In the genomic region with DNA sequence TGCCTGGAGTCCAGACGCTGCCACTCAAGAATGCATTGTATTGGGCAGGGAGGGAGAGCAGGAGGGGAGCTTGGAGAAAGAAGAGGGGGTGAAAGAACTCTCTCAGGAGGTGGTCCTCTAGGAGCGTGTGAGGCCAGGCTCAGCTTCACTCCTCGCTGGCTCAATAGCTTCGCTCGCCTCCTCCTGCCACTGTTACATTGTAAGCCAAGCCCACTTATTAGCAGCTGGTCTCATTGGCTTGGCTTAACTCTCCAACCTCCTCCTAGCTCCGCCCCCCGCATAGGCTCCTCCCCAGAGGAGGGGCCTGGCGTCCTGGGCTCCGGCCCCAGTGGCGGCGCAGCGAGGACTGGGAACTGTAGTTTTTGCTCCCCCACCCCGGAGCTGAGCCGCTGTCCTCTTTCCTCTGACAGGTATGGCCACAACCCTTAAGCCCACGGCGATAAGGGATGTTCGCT, we compare ENCODE assay signal across 8 cellular contexts. TPM values are rescaled to one million over a fixed set of nuclear protein-coding genes. Genes with fewer than 3 reads are reported as not detected.
A peak's percentile ranks its signal among the peaks of the same experiment; 100 is the strongest.
DNase-seq lines count a peak whose midpoint lies in the region; ATAC-seq and TF ChIP-seq lines count a peak whose summit lies in the region.

A gene (minus strand): TSS at position 165 of the 455 bp plus-strand sequence. CDS start 317 bp downstream, outside the sequence.

- 4% methylated on average over 17 of the region's 17 CpGs for WGBS in liver

- CTCF ChIA-PET in activated CD4-positive, alpha-beta T cell treated with anti-CD3 and anti-CD28 coated beads, Interleukin-2, amount 10 ng/mL, durations not matched to agents 7 days and 5 days (lab: Charles Lee) = interaction anchor here (0.9 to 1.7 kb wide), 3 partner anchors 17 to 188 kb away, joined by 3 to 4 read pairs (median 3); a partner anchor contains a TSS

- H3K4me3 ChIP-seq in AG10803 (ENCODE audit: low read length) (peak within 1 kb of the TSS; percentile 43), dorsolateral prefrontal cortex (peak within 1 kb of the TSS; percentile 40 to 81 (median 66)), liver (ENCODE audit: low read depth in 1 of 3, low read length in 3 of 3) (peak within 1 kb of the TSS in 1 of 3 donors; percentile 15)

- TF ChIP-seq POLR2A in GM19193 (IDR thresholded peaks at IDR 0.05; ENCODE audit: extremely low read depth, insufficient read depth, insufficient read length) = peak; percentile 93

- H3K27me3 ChIP-seq in dorsolateral prefrontal cortex (no peaks in the 10 kb centered on the region), liver (ENCODE audit: control insufficient read depth in 4 of 4, insufficient read depth in 4 of 4, low read length in 3 of 4) (peaks cover 0 to 5% (median 2%) of the 10 kb centered on the region in 4 donors)

- POLR2A ChIA-PET in activated CD4-positive, alpha-beta T cell treated with anti-CD3 and anti-CD28 coated beads, Interleukin-2, amount 10 ng/mL, durations not matched to agents 7 days and 5 days (lab: Charles Lee) = no interaction called here

- no peaks in the 10 kb centered on the region for H3K36me3 Mint-ChIP-seq in activated CD4-positive, alpha-beta T cell treated with anti-CD3 and anti-CD28 coated beads, Interleukin-2, amount 10 ng/mL, durations not matched to agents 7 days and 5 days (ENCODE audit: low read depth)

- H3K4me1 Mint-ChIP-seq in activated CD4-positive, alpha-beta T cell treated with anti-CD3 and anti-CD28 coated beads, Interleukin-2, amount 10 ng/mL, durations not matched to agents 7 days and 5 days = peaks cover 28% of the 10 kb centered on the region

- no peak for TF ChIP-seq CTCF in AG10803 (conservative IDR thresholded peaks at IDR 0.05; ENCODE audit: low read length)
- TF ChIP-seq CTCF in dorsolateral prefrontal cortex (IDR thresholded peaks at IDR 0.05 in 54 of 56, conservative IDR thresholded peaks at IDR 0.05 in 2 of 56; ENCODE audit: low read depth in 1 of 56, partially characterized antibody in 56 of 56) = peak in 42 of 56 donors; percentile 12 to 66 (median 36)
- TF ChIP-seq CTCF in liver (IDR thresholded peaks at IDR 0.05; ENCODE audit: low read depth, low read length, missing input control) = no peak

- H3K9me3 Mint-ChIP-seq in activated CD4-positive, alpha-beta T cell treated with anti-CD3 and anti-CD28 coated beads, Interleukin-2, amount 10 ng/mL, durations not matched to agents 7 days and 5 days = no peaks in the 10 kb centered on the region

- TF ChIP-seq RAD21 in liver (IDR thresholded peaks at IDR 0.05) = peak in 1 of 2 donors; percentile 59

- intact Hi-C loops in dorsolateral prefrontal cortex (cut with DNase I) = loop anchor here in 1 of 2 donors (1.0 to 5.0 kb wide), 2 partner anchors 22 to 67 kb away; a partner anchor contains a TSS

- no peak within 1 kb of the TSS for H3K27ac Mint-ChIP-seq in activated CD4-positive, alpha-beta T cell treated with anti-CD3 and anti-CD28 coated beads, Interleukin-2, amount 10 ng/mL, durations not matched to agents 7 days and 5 days

- H3K9ac ChIP-seq in liver (ENCODE audit: low read depth in 1 of 2, low read length in 2 of 2) = no peak within 1 kb of the TSS

- DNase-seq in AG10803 (ENCODE audit: low read depth) (peak; percentile 82), NCI-H460 (ENCODE audit: extremely low read depth, low read depth) (peak; percentile 95), dorsolateral prefrontal cortex (peak; percentile 82 to 96 (median 94))
- DNase-seq in activated CD4-positive, alpha-beta T cell treated with anti-CD3 and anti-CD28 coated beads, Interleukin-2, amount 10 ng/mL, durations not matched to agents 7 days and 5 days = peak; percentile 71
- DNase-seq in stimulated activated CD4-positive, alpha-beta T cell treated with anti-CD3 and anti-CD28 coated beads, Interleukin-4, amount 100 ng/mL, for 24 hours = peak; percentile 79

- H3K4me1 ChIP-seq in liver (ENCODE audit: control insufficient read depth in 4 of 4, insufficient read depth in 4 of 4, low read length in 3 of 4) = peaks cover 0 to 2% (median 0%) of the 10 kb centered on the region in 4 donors

- peaks cover 39% of the 10 kb centered on the region for H3K27me3 Mint-ChIP-seq in activated CD4-positive, alpha-beta T cell treated with anti-CD3 and anti-CD28 coated beads, Interleukin-2, amount 10 ng/mL, durations not matched to agents 7 days and 5 days

- H3K27ac ChIP-seq in dorsolateral prefrontal cortex (peak within 1 kb of the TSS in 44 of 59 donors; percentile 15 to 83 (median 62)), liver (ENCODE audit: low read depth in 1 of 2, low read length in 2 of 2) (no peak within 1 kb of the TSS)

- ATAC-seq in HG03354 (IDR thresholded peaks at IDR 0.05; ENCODE audit: poor library complexity, severe bottlenecking, unreplicated experiment) = peak; percentile 87

- no peaks in the 10 kb centered on the region for H3K9me3 ChIP-seq in liver (ENCODE audit: control insufficient read depth in 4 of 4, low read length in 3 of 4)

- peak within 1 kb of the TSS; percentile 14 for H3K4me3 Mint-ChIP-seq in activated CD4-positive, alpha-beta T cell treated with anti-CD3 and anti-CD28 coated beads, Interleukin-2, amount 10 ng/mL, durations not matched to agents 7 days and 5 days

- H3K36me3 ChIP-seq in liver (ENCODE audit: control insufficient read depth in 4 of 4, insufficient read depth in 3 of 4, low read depth in 1 of 4, low read length in 3 of 4) = no peaks in the 10 kb centered on the region

TF ChIP-seq in liver, 16 proteins besides CTCF, POLR2A, EP300 and RAD21:
- no peak for TF ChIP-seq FOXA1 (IDR thresholded peaks at IDR 0.05)
- peak; percentile 61 for TF ChIP-seq SP1 (IDR thresholded peaks at IDR 0.05)

RNA-seq across cellular contexts. Expression of the gene that starts here (rescaled TPM):
- 0.40 and 0.61 TPM in 2 replicates for total RNA-seq in NCI-H460 (2014; rRNA removed; shearing (Covaris generic))
- 0.24 and 3.3 TPM in 2 replicates for polyA plus RNA-seq in NCI-H460 (2014; cell fraction: nucleus; rRNA removed)
- total RNA-seq in activated CD4-positive, alpha-beta T cell treated with anti-CD3 and anti-CD28 coated beads, Interleukin-2, amount 10 ng/mL, durations not matched to agents 7 days and 5 days = under 1 TPM in 1 of 2 experiments, not detected in 1; 0.17 TPM
- total RNA-seq in dorsolateral prefrontal cortex (10 to 100 TPM; 14.9 to 97.0 (median 32.4) TPM), liver (under 1 TPM; 0.14 to 0.17 TPM)
- under 1 TPM; 0.09 to 0.68 TPM for polyA plus RNA-seq in liver

Comparison
In these comparisons a context has a peak if more than half of its experiments do, and no peak if none do; other contexts are left out.
1. Peak in DNase-seq in activated CD4-positive, alpha-beta T cell treated with anti-CD3 and anti-CD28 coated beads, Interleukin-2, amount 10 ng/mL, durations not matched to agents 7 days and 5 days; RNA of the gene not detected or under 1 TPM.
2. CTCF ChIP-seq: peak in dorsolateral prefrontal cortex (42 of 56); none in AG10803 (single experiment) and liver (single experiment).
3. H3K27ac ChIP-seq: peak in dorsolateral prefrontal cortex (44 of 59); none in liver (0 of 2).
4. Peak in every context shown above with its lines, with median percentiles within 50 percentile points of each other: DNase-seq.